Comparison of ENCODE assay signal across 19 cellular contexts in the genomic region with DNA sequence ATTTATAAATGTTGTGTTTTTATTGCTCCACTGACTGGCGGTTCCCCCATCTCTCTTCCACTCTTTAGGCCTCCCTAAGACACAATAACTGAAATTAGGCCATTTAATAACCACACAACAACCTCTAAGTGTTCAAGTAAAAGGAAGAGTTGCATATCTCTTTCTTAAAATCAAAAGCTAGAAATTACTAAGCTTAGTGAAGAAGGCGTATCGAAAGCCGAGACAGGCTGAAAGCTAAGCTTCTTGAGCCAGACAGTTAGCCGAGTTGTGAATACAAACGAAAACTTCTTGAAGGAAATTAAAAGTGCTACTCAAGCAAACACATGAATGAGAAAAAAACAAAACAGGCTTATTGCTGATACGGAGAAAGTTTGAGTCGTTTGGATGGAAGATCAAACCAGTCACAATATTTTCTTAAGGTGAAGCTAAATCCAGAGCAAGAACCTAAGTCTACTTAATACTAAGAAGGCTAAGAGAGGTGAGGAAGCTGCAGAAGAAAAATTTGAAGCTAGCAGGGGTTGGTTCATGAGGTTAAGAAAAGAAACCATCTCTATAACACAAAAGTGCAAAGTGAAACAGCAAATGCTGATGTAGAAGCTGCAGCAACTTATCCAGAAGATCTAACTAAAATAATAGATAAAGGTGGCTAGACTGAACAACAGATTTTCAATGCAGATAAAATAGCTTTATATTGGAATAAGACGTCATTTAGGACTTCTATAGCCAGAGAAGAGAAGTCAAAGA.
"Had no signal": no experiment of that assay in that cellular context is flagged by ENCODE, and none has a peak within 500 bp of the region (broad histone marks: within the 10 kb centered on the region; RNA-seq: fewer than 3 reads in every experiment).

No MANE protein-coding gene starts in this region.

- H3K36me3 ChIP-seq: neural progenitor cell, ovary, upper lobe of right lung had no signal

- ATAC-seq: activated CD8-positive, alpha-beta memory T cell treated with anti-CD3 and anti-CD28 coated beads, Interleukin-2, amount 10 ng/mL, durations not matched to agents 7 days and 5 days; upper lobe of right lung had no signal

- DNase-seq: activated CD4-positive, alpha-beta T cell treated with anti-CD3 and anti-CD28 coated beads, Interleukin-2, amount 50 U/mL, for 4 hours; activated CD4-positive, CD25-positive, alpha-beta regulatory T cell treated with anti-CD3 and anti-CD28 coated beads, Interleukin-2, amount 50 U/mL, for 72 hours; activated CD8-positive, alpha-beta memory T cell treated with anti-CD3 and anti-CD28 coated beads, Interleukin-2, amount 10 ng/mL, durations not matched to agents 7 days and 5 days; activated effector memory CD4-positive, alpha-beta T cell treated with anti-CD3 and anti-CD28 coated beads, Interleukin-2, amount 50 U/mL, for 16 hours; activated T-cell treated with anti-CD3 and anti-CD28 coated beads, Interleukin-2, amount 50 U/mL, for 24 hours; amygdala; effector memory CD4-positive, alpha-beta T cell; hippocampal formation; kidney glomerular epithelial cell; ovary; stimulated activated CD4-positive, alpha-beta T cell treated with anti-CD3 and anti-CD28 coated beads, Interleukin-4, amount 100 ng/mL, for 1 hour; stimulated activated CD8-positive, alpha-beta memory T cell treated with anti-CD3 and anti-CD28 coated beads, Interleukin-4, amount 100 ng/mL, for 48 hours; upper lobe of right lung had no signal

- H3K4me3 ChIP-seq: neural progenitor cell, ovary, upper lobe of right lung had no signal

- H3K4me3 Mint-ChIP-seq: activated CD8-positive, alpha-beta memory T cell treated with anti-CD3 and anti-CD28 coated beads, Interleukin-2, amount 10 ng/mL, durations not matched to agents 7 days and 5 days; activated naive CD8-positive, alpha-beta T cell; activated T-cell treated with anti-CD3 and anti-CD28 coated beads, Interleukin-2, amount 50 U/mL, for 24 hours; brain; central memory CD8-positive, alpha-beta T cell; neural progenitor cell; stimulated activated naive CD8-positive, alpha-beta T cell treated with anti-CD3 and anti-CD28 coated beads, Interleukin-15, Interleukin-2, amounts not matched to agents 100 ng/mL and 50 ng/mL, for 24 hours had no signal

- H2AFZ ChIP-seq: neural progenitor cell had no signal

- H3K36me3 Mint-ChIP-seq: activated CD8-positive, alpha-beta memory T cell treated with anti-CD3 and anti-CD28 coated beads, Interleukin-2, amount 10 ng/mL, durations not matched to agents 7 days and 5 days; activated naive CD8-positive, alpha-beta T cell; brain; neural progenitor cell had no signal

- H3K9me3 Mint-ChIP-seq: activated T-cell treated with anti-CD3 and anti-CD28 coated beads, Interleukin-2, amount 50 U/mL, for 24 hours; central memory CD8-positive, alpha-beta T cell; neural progenitor cell had no signal

- H3K4me2 ChIP-seq: neural progenitor cell had no signal

- H3K27ac Mint-ChIP-seq: activated CD8-positive, alpha-beta memory T cell treated with anti-CD3 and anti-CD28 coated beads, Interleukin-2, amount 10 ng/mL, durations not matched to agents 7 days and 5 days; activated naive CD8-positive, alpha-beta T cell; activated T-cell treated with anti-CD3 and anti-CD28 coated beads, Interleukin-2, amount 50 U/mL, for 24 hours; brain; neural progenitor cell; stimulated activated naive CD8-positive, alpha-beta T cell treated with anti-CD3 and anti-CD28 coated beads, Interleukin-15, Interleukin-2, amounts not matched to agents 100 ng/mL and 50 ng/mL, for 24 hours had no signal

- H3K4me1 Mint-ChIP-seq: central memory CD8-positive, alpha-beta T cell had no signal

- H3K27me3 ChIP-seq: neural progenitor cell, ovary, upper lobe of right lung had no signal

- H3K4me1 ChIP-seq: neural progenitor cell, upper lobe of right lung had no signal

- H3K27ac ChIP-seq: epithelial cell of prostate, neural progenitor cell, ovary, upper lobe of right lung had no signal

- H3K27me3 Mint-ChIP-seq: brain had no signal
